ENCODE assay signal across 9 cellular contexts in the genomic region with DNA sequence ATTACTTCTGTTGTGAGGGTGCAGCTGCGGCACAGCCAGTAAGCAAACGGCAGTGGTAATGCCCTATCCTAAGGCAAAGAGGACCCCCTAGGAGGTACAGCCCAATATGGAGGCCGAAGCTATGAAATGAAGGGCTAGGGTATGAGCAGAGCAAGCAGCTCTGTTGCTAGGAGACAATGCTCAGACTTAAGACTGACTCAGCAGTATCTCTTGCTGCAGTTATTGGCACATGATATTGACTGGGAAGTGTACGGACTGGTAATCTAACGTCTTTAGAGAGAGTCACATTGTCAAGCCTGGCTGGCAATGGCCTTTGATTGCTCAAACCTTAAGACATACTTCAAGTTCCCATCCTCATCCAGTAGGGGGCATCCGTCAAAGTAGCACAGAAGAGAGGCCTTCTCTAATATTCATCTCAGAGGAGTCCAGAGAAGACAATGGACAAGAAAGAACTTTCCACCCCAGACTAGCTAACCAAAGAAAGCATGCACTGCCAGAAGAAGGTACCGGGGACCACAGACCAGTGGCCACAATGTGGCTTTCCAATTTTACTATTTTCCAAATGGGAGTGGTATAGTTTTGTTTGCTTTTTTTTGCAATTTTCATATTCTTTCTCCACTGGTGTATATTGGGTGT. TPM values are rescaled to one million over a fixed set of nuclear protein-coding genes. Genes with fewer than 3 reads are reported as not detected.
A peak's percentile ranks its signal among the peaks of the same experiment; 100 is the strongest.
DNase-seq lines count a peak whose midpoint lies in the region; ATAC-seq, FAIRE-seq and TF ChIP-seq lines count a peak whose summit lies in the region.
"Had no signal": no experiment of that assay in that cellular context is flagged by ENCODE, and none has a peak within 500 bp of the region (broad histone marks: within the 10 kb centered on the region; RNA-seq: fewer than 3 reads in every experiment).

No MANE protein-coding gene starts in this region.

- H3K9me3 ChIP-seq in A673 (ENCODE audit: low read depth, low read length, poor library complexity, severe bottlenecking) (no peaks in the 10 kb centered on the region), K562 (replicated peaks; ENCODE audit: control insufficient read depth, insufficient read depth, low read depth, low read length) (no peaks in the 10 kb centered on the region), liver (ENCODE audit: control insufficient read depth in 4 of 4, low read length in 3 of 4) (no peaks in the 10 kb centered on the region)
- H3K9me3 ChIP-seq: gastrocnemius medialis had no signal

- H3K27me3 ChIP-seq in A673 (replicated peaks; ENCODE audit: insufficient read depth, low read depth, low read length, poor library complexity) (no peaks in the 10 kb centered on the region), K562 (ENCODE audit: control insufficient read depth in 2 of 2, insufficient read depth in 2 of 2, low read length in 2 of 2) (peaks cover 2 to 6% of the 10 kb centered on the region in 2 experiments; a peak in 1 of 5 replicates), liver (ENCODE audit: control insufficient read depth in 4 of 4, insufficient read depth in 4 of 4, low read length in 3 of 4) (no peaks in the 10 kb centered on the region)
- H3K27me3 ChIP-seq: gastrocnemius medialis had no signal

- intact Hi-C loops in A673 (cut with micrococcal nuclease; ENCODE audit: unreplicated experiment): no loop called here
- intact Hi-C loops in K562 (cut with micrococcal nuclease): no loop called here

- H3K27ac ChIP-seq in A673 (ENCODE audit: low read depth, low read length, poor library complexity, severe bottlenecking) (no peak overlapping the region), K562 (ENCODE audit: extremely low read depth, low read depth, low read length) (no peak overlapping the region), liver (ENCODE audit: low read depth in 1 of 2, low read length in 2 of 2) (no peak overlapping the region)
- H3K27ac ChIP-seq: gastrocnemius medialis had no signal

- CTCF ChIA-PET in A673 (lab: Charles Lee) (no interaction called here), K562 (lab: Yijun Ruan, JAX; ENCODE audit: low intra/inter-chr PET ratio) (no interaction called here)

- H3K4me3 ChIP-seq in A673 (ENCODE audit: low read depth, low read length, poor library complexity, severe bottlenecking) (no peak overlapping the region), K562 (no peak overlapping the region), liver (ENCODE audit: low read depth in 1 of 3, low read length in 3 of 3) (no peak overlapping the region)
- H3K4me3 ChIP-seq: gastrocnemius medialis had no signal

- H3K9ac ChIP-seq in K562 (ENCODE audit: insufficient read depth in 1 of 2, low read depth in 2 of 2, low read length in 2 of 2) (no peak overlapping the region), liver (ENCODE audit: low read depth in 1 of 2, low read length in 2 of 2) (no peak overlapping the region)

- 0 out of 2 replicates have a peak, but pooled peaks cover 3% of the 10 kb centered on the region for H4K20me1 ChIP-seq in K562 (replicated peaks; ENCODE audit: control insufficient read depth, insufficient read depth, low read length)

- in situ Hi-C loops in K562 (cut with MboI): no loop called here

- no peaks in the 10 kb centered on the region for H3K9me1 ChIP-seq in K562 (ENCODE audit: control insufficient read depth, insufficient read depth, low read length)

- H3K36me3 ChIP-seq in A673 (ENCODE audit: insufficient read depth, low read length, poor library complexity, severe bottlenecking) (peaks cover 3% of the 10 kb centered on the region), K562 (ENCODE audit: control insufficient read depth, insufficient read depth, low read length) (no peaks in the 10 kb centered on the region), liver (ENCODE audit: control insufficient read depth in 4 of 4, insufficient read depth in 3 of 4, low read depth in 1 of 4, low read length in 3 of 4) (no peaks in the 10 kb centered on the region)
- H3K36me3 ChIP-seq: gastrocnemius medialis had no signal

- ATAC-seq in K562 (peak; percentile 94), GM21367 (IDR thresholded peaks at IDR 0.05; ENCODE audit: unreplicated experiment) (no peak)

- peak; percentile 94 for FAIRE-seq in K562 (lab: Jason Lieb, UNC)

- WGBS in K562 (ENCODE audit: insufficient coverage, low coverage, missing lambda C conversion rate): 8% methylated on average over 7 of the region's 7 CpGs
- 77% methylated on average over 7 of the region's 7 CpGs for WGBS in liver

- peak; percentile 81 for DNase-seq in A673 (ENCODE audit: low spot score)
- DNase-seq in GM04503 (ENCODE audit: low read depth): peak; percentile 10
- peak; percentile 38 for DNase-seq in NCI-H2227 (lab: John Stamatoyannopoulos, UW; ENCODE audit: unreplicated experiment)
- peak; percentile 56 to 73 (median 68) for DNase-seq in K562 (ENCODE audit: extremely low read depth in 1 of 4, low spot score in 3 of 4)
- DNase-seq in C1 segment of cervical spinal cord (lab: John Stamatoyannopoulos, UW): no peak
- DNase-seq in cortex of kidney (lab: John Stamatoyannopoulos, UW): no peak
- DNase-seq: gastrocnemius medialis had no signal

- TF ChIP-seq CTCF in A673 (conservative IDR thresholded peaks at IDR 0.05; ENCODE audit: low read depth, low read length): peak; percentile 76
- peak; percentile 60 to 70 (median 69) for TF ChIP-seq CTCF in K562 (IDR thresholded peaks at IDR 0.05 in 2 of 3, conservative IDR thresholded peaks at IDR 0.05 in 1 of 3; ENCODE audit: insufficient read depth in 2 of 3, low read depth in 1 of 3, low read length in 3 of 3)
- TF ChIP-seq CTCF in liver (IDR thresholded peaks at IDR 0.05; ENCODE audit: low read depth, low read length, missing input control): peak; percentile 35

- POLR2A ChIA-PET in A673 (lab: Charles Lee; ENCODE audit: low non-redundant PET) (no interaction called here), K562 (lab: Yijun Ruan, JAX) (no interaction called here)

- peak; percentile 43 to 65; a peak in 3 of 4 replicates for TF ChIP-seq RAD21 in K562 (CRISPR knock-in tag; conservative IDR thresholded peaks at IDR 0.05 in 1 of 2, IDR thresholded peaks at IDR 0.05 in 1 of 2)
- peak; percentile 43 to 69 for TF ChIP-seq RAD21 in liver (IDR thresholded peaks at IDR 0.05)

- H3K4me2 ChIP-seq in K562 (ENCODE audit: insufficient read depth, low read length): no peak overlapping the region

- peaks cover 10% of the 10 kb centered on the region for H3K4me1 ChIP-seq in A673 (ENCODE audit: insufficient read depth, low read length, poor library complexity, severe bottlenecking)
- H3K4me1 ChIP-seq in K562 (replicated peaks in 1 of 2; ENCODE audit: control insufficient read depth in 2 of 2, insufficient read depth in 2 of 2, low read length in 2 of 2): no peaks in the 10 kb centered on the region
- no peaks in the 10 kb centered on the region for H3K4me1 ChIP-seq in liver (ENCODE audit: control insufficient read depth in 4 of 4, insufficient read depth in 4 of 4, low read length in 3 of 4)
- H3K4me1 ChIP-seq: gastrocnemius medialis had no signal

- BruUV-seq in A673 (replicated peaks; lab: Mats Ljungman, UMichigan): no TSS peak
- no TSS peak for BruUV-seq in K562 (replicated peaks; lab: Mats Ljungman, UMichigan)

- H2AFZ ChIP-seq in K562 (ENCODE audit: low read depth, low read length): no peak overlapping the region

- no peak for TF ChIP-seq POLR2A in K562 (conservative IDR thresholded peaks at IDR 0.05)

- TF ChIP-seq EP300 in K562 (IDR thresholded peaks at IDR 0.05; ENCODE audit: low read length): no peak

- no peaks in the 10 kb centered on the region for H3K79me2 ChIP-seq in K562 (ENCODE audit: control insufficient read depth, insufficient read depth, low read length)

TF ChIP-seq in K562, 482 proteins besides CTCF, POLR2A, EP300 and RAD21 (continues in another document):
- TF ChIP-seq MAFF (IDR thresholded peaks at IDR 0.05; ENCODE audit: low read length) (peak; percentile 27; the same call in 1 of the 2 replicates), SMC3 (conservative IDR thresholded peaks at IDR 0.05; ENCODE audit: insufficient read depth, low read depth, low read length) (peak; percentile 48), KLF16 (IDR thresholded peaks at IDR 0.05) (peak; percentile 8; the same call in 1 of the 2 replicates), CEBPB (tag; IDR thresholded peaks at IDR 0.05) (peak; percentile 64), RB1 (IDR thresholded peaks at IDR 0.05; ENCODE audit: low read depth) (0 out of 2 replicates have a peak, but pooled peaks have one; percentile 22), C11orf30 (IDR thresholded peaks at IDR 0.05; ENCODE audit: low read depth) (peak; percentile 51; the same call in 1 of the 2 replicates), MAFG (tag; conservative IDR thresholded peaks at IDR 0.05) (peak; percentile 68)

TF ChIP-seq in liver, 16 proteins besides CTCF, POLR2A, EP300 and RAD21:
- TF ChIP-seq JUND (IDR thresholded peaks at IDR 0.05) (no peak), EGR1 (IDR thresholded peaks at IDR 0.05; ENCODE audit: low read depth in 2 of 2) (no peak), HNF4G (IDR thresholded peaks at IDR 0.05) (no peak), HNF4A (conservative IDR thresholded peaks at IDR 0.05) (no peak)
- TF ChIP-seq, protein P1, sequence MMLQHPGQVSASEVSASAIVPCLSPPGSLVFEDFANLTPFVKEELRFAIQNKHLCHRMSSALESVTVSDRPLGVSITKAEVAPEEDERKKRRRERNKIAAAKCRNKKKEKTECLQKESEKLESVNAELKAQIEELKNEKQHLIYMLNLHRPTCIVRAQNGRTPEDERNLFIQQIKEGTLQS (IDR thresholded peaks at IDR 0.05): no peak

RNA-seq across cellular contexts. Expression of a gene that starts 37.0 kb away (rescaled TPM):
- total RNA-seq in A673 (2021) (22.3 and 26.6 TPM in 2 replicates), K562 (2014; rRNA removed) (not detected in 2 replicates), K562 (2014; rRNA removed; fragmentation: Illumina TruSeq; extraction: Trizol) (not detected in 2 replicates), K562 (2015; rRNA removed; fragmentation: Illumina TruSeq; extraction: Trizol) (not detected in 2 replicates), K562 (2021) (not detected in 2 replicates), liver (under 1 TPM in 1 of 2 donors, not detected in 1; under 0.01 TPM)
- not detected in 2 replicates for total RNA-seq in K562 (2011; cell fraction: chromatin; rRNA removed; ENCODE audit: low replicate concordance)
- total RNA-seq in K562 (2011; cell fraction: nucleolus; rRNA removed): not detected in 2 replicates
- not detected in 2 replicates for total RNA-seq in K562 (2011; cell fraction: nucleoplasm; rRNA removed)
- polyA plus RNA-seq in K562 (2011; rRNA removed) (not detected in 2 replicates), K562 (2014; fragmentation: Illumina TruSeq; extraction: Trizol) (not detected in 2 replicates), K562 (2014; fragmentation: Nextera tagmentation; extraction: Ambion mirVana) (not detected), K562 (2014; rRNA removed) (not detected in 2 replicates), liver (under 1 TPM in 1 of 2 donors, not detected in 1; 0.01 TPM)
- not detected in 2 replicates for polyA plus RNA-seq in K562 (2011; cell fraction: cytosol; rRNA removed)
- not detected in 2 replicates for polyA plus RNA-seq in K562 (2011; cell fraction: nucleus; rRNA removed)
- polyA plus RNA-seq in K562 (2012): not detected in 2 replicates
- polyA minus RNA-seq in K562 (2011; rRNA and poly(A)+ RNA removed): not detected in 2 replicates
- not detected in 2 replicates for polyA minus RNA-seq in K562 (2011; cell fraction: cytosol; rRNA and poly(A)+ RNA removed)
- not detected in 2 replicates for polyA minus RNA-seq in K562 (2011; cell fraction: nucleus; rRNA and poly(A)+ RNA removed)
- total RNA-seq: gastrocnemius medialis had no signal

Comparison
In these comparisons a context has a peak if more than half of its experiments do, and no peak if none do; other contexts are left out.
1. DNase-seq: peak in A673 (single experiment), GM04503 (single experiment), NCI-H2227 (single experiment) and K562 (4 of 4); none in C1 segment of cervical spinal cord (0 of 14) and cortex of kidney (single experiment).
2. RNA of a gene that starts 37.0 kb away (total RNA-seq): 22.3 to 26.6 TPM in A673; not detected in K562 and under 0.01 TPM in liver; every median in the first group is over 10 times any median in the second.
3. Peak in every context shown above with its lines, with median percentiles within 50 percentile points of each other: CTCF ChIP-seq.